In the genomic region with DNA sequence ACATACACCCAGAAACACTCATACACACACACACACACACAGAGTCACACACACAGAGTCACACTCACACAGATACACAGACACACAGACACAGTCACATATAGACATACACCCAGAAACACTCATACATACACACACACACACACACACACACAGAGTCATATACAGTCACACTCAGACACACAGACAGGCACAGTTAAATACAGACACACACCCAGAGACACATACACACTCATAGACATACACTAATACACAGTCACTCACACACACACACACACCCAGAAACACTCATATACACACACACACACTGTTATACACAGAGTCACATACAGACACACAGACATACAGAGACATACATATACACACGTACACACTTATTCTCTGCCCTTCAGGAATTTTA, we compare ENCODE assay signal across 2 cellular contexts.
TF ChIP-seq lines count a peak whose summit lies in the region.

No MANE protein-coding gene starts in this region.

TF ChIP-seq in IMR-90, 13 proteins besides CTCF, POLR2A, EP300 and RAD21:
- no peak for TF ChIP-seq MAZ (IDR thresholded peaks at IDR 0.05; ENCODE audit: borderline replicate concordance, low read depth, low read length)
- TF ChIP-seq MXI1 (IDR thresholded peaks at IDR 0.05; ENCODE audit: borderline replicate concordance, low read depth, low read length) = no peak
- TF ChIP-seq CEBPB (IDR thresholded peaks at IDR 0.05; ENCODE audit: low read depth, low read length) = no peak
- no peak for TF ChIP-seq CHD1 (IDR thresholded peaks at IDR 0.05; ENCODE audit: low read depth, low read length)
- TF ChIP-seq FOS (IDR thresholded peaks at IDR 0.05; ENCODE audit: low read depth, low read length) = no peak
- TF ChIP-seq RCOR1 (IDR thresholded peaks at IDR 0.05; ENCODE audit: insufficient replicate concordance, low read length) = no peak
- TF ChIP-seq, protein P1, sequence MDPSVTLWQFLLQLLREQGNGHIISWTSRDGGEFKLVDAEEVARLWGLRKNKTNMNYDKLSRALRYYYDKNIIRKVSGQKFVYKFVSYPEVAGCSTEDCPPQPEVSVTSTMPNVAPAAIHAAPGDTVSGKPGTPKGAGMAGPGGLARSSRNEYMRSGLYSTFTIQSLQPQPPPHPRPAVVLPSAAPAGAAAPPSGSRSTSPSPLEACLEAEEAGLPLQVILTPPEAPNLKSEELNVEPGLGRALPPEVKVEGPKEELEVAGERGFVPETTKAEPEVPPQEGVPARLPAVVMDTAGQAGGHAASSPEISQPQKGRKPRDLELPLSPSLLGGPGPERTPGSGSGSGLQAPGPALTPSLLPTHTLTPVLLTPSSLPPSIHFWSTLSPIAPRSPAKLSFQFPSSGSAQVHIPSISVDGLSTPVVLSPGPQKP (IDR thresholded peaks at IDR 0.05; ENCODE audit: borderline replicate concordance, low read depth, low read length) = no peak

TF ChIP-seq in H1, 55 proteins besides CTCF, POLR2A, EP300 and RAD21:
- TF ChIP-seq TAF7 (optimal IDR thresholded peaks at IDR 0.05; ENCODE audit: borderline replicate concordance, low read depth, low read length) (no peak), TBP (IDR thresholded peaks at IDR 0.05; ENCODE audit: low read depth, low read length) (no peak), SUZ12 (IDR thresholded peaks at IDR 0.05; ENCODE audit: low read length) (no peak), RBBP5 (IDR thresholded peaks at IDR 0.05; ENCODE audit: borderline replicate concordance, low read depth, low read length) (no peak), BRCA1 (IDR thresholded peaks at IDR 0.05; ENCODE audit: low read depth, low read length) (no peak), SAP30 (IDR thresholded peaks at IDR 0.05; ENCODE audit: insufficient read depth, insufficient replicate concordance, low read length) (no peak)
